ENCODE assay signal across 8 cellular contexts in genomic region chr19:57527136-57527881, GRCh38. TPM values are rescaled to one million over a fixed set of nuclear protein-coding genes. Genes with fewer than 3 reads are reported as not detected.
DNase-seq lines count a peak whose midpoint lies in the region; ATAC-seq and TF ChIP-seq lines count a peak whose summit lies in the region.

Gene ZNF549, plus strand, starts transcription at chr19:57527356. Its CDS starts 218 bp downstream, at chr19:57527574.

- peak within 1 kb of the TSS; percentile 97 for H3K4me3 Mint-ChIP-seq in CD4-positive, alpha-beta T cell
- peak within 1 kb of the TSS; percentile 96 for H3K4me3 Mint-ChIP-seq in mesothelial cell of epicardium

- H3K27me3 Mint-ChIP-seq in CD4-positive, alpha-beta T cell = no peaks in the 10 kb centered on the region
- no peaks in the 10 kb centered on the region for H3K27me3 Mint-ChIP-seq in mesothelial cell of epicardium (ENCODE audit: low read depth)

- peak within 1 kb of the TSS; percentile 81 for H3K27ac ChIP-seq in CD4-positive, alpha-beta T cell (ENCODE audit: low read depth, low read length)

- H3K9me3 ChIP-seq in CD4-positive, alpha-beta T cell (ENCODE audit: control insufficient read depth, low read length) = peaks cover 31% of the 10 kb centered on the region

- POLR2A ChIA-PET in CD4-positive, alpha-beta T cell (lab: Charles Lee) = interaction anchor here (0.6 to 1.3 kb wide), 7 partner anchors 27 to 656 kb away, joined by 3 to 6 read pairs (median 5); partner anchors contain the start of genes ZNF134, ZNF274, ZNF416 and ZNF419

- CTCF ChIA-PET in CD4-positive, alpha-beta T cell (lab: Charles Lee) = interaction anchor here (0.9 kb wide), 1 partner anchor 28 kb away, joined by 3 read pairs; the partner anchor contains the start of gene ZNF773

- H3K36me3 Mint-ChIP-seq in CD4-positive, alpha-beta T cell (ENCODE audit: low read depth) = peaks cover 55% of the 10 kb centered on the region
- H3K36me3 Mint-ChIP-seq in mesothelial cell of epicardium = peaks cover 35% of the 10 kb centered on the region

- DNase-seq in CD4-positive, alpha-beta T cell = peak; percentile 76 to 87 (median 82)
- DNase-seq in NOMO-1 (lab: John Stamatoyannopoulos, UW; ENCODE audit: unreplicated experiment in 2 of 2) = peak; percentile 55 to 69
- peak; percentile 82 for DNase-seq in activated CD8-positive, alpha-beta memory T cell treated with anti-CD3 and anti-CD28 coated beads, Interleukin-2, amount 50 U/mL, for 24 hours (ENCODE audit: extremely low read depth)
- peak; percentile 98 for DNase-seq in epidermal melanocyte (ENCODE audit: insufficient read length, low spot score)
- DNase-seq in mesothelial cell of epicardium (ENCODE audit: low spot score in 2 of 2, unreplicated experiment in 2 of 2) = peak; percentile 78 to 88
- DNase-seq in stimulated activated CD8-positive, alpha-beta memory T cell treated with anti-CD3 and anti-CD28 coated beads, Interleukin-15, amount 100 ng/mL, for 24 hours (ENCODE audit: low read depth) = peak; percentile 73

- no peaks in the 10 kb centered on the region for H3K27me3 ChIP-seq in CD4-positive, alpha-beta T cell (ENCODE audit: control insufficient read depth, insufficient read depth, low read length)

- intact Hi-C loops in CD4-positive, alpha-beta T cell (cut with DNase I, micrococcal nuclease) = loop anchor here (1.0 to 5.0 kb wide), 8 partner anchors 28 to 115 kb away; partner anchors contain the start of genes ZNF416 (in 2 of the 2), ZNF550 (in 2 of the 2), ZNF17 (in 1 of the 2) and ZNF419 (in 1 of the 2)

- no peak for TF ChIP-seq CTCF in CD4-positive, alpha-beta T cell (IDR thresholded peaks at IDR 0.05)
- no peak for TF ChIP-seq CTCF in mesothelial cell of epicardium (IDR thresholded peaks at IDR 0.05; ENCODE audit: unreplicated experiment)

- H3K27ac Mint-ChIP-seq in CD4-positive, alpha-beta T cell = peak within 1 kb of the TSS; percentile 94
- H3K27ac Mint-ChIP-seq in mesothelial cell of epicardium = peak within 1 kb of the TSS; percentile 94

- peaks cover 25% of the 10 kb centered on the region for H3K9me3 Mint-ChIP-seq in CD4-positive, alpha-beta T cell
- peaks cover 43% of the 10 kb centered on the region for H3K9me3 Mint-ChIP-seq in mesothelial cell of epicardium

- peak; percentile 97 for ATAC-seq in CD4-positive, alpha-beta T cell (ENCODE audit: poor library complexity)
- peak; percentile 99 for ATAC-seq in GM19438 (IDR thresholded peaks at IDR 0.05; ENCODE audit: low read depth, unreplicated experiment)
- peak; percentile 92 for ATAC-seq in HG03571 (IDR thresholded peaks at IDR 0.05; ENCODE audit: unreplicated experiment)

- peaks cover 23% of the 10 kb centered on the region for H3K4me1 Mint-ChIP-seq in CD4-positive, alpha-beta T cell (ENCODE audit: low read depth)
- peaks cover 17% of the 10 kb centered on the region for H3K4me1 Mint-ChIP-seq in mesothelial cell of epicardium

RNA-seq across cellular contexts. Expression of gene ZNF549, which starts in this region (rescaled TPM):
- total RNA-seq in CD4-positive, alpha-beta T cell = 10 to 100 TPM; 10.1 to 11.1 TPM
- 11.1 to 11.5 TPM (median 11.3 TPM) in 3 replicates for total RNA-seq in mesothelial cell of epicardium

Comparison
In these comparisons a context has a peak if more than half of its experiments do, and no peak if none do; other contexts are left out.
1. Peak in every context shown above with its lines: DNase-seq, ATAC-seq and H3K27ac ChIP-seq.